Comparison of ENCODE assay signal across 8 cellular contexts in the genomic region with DNA sequence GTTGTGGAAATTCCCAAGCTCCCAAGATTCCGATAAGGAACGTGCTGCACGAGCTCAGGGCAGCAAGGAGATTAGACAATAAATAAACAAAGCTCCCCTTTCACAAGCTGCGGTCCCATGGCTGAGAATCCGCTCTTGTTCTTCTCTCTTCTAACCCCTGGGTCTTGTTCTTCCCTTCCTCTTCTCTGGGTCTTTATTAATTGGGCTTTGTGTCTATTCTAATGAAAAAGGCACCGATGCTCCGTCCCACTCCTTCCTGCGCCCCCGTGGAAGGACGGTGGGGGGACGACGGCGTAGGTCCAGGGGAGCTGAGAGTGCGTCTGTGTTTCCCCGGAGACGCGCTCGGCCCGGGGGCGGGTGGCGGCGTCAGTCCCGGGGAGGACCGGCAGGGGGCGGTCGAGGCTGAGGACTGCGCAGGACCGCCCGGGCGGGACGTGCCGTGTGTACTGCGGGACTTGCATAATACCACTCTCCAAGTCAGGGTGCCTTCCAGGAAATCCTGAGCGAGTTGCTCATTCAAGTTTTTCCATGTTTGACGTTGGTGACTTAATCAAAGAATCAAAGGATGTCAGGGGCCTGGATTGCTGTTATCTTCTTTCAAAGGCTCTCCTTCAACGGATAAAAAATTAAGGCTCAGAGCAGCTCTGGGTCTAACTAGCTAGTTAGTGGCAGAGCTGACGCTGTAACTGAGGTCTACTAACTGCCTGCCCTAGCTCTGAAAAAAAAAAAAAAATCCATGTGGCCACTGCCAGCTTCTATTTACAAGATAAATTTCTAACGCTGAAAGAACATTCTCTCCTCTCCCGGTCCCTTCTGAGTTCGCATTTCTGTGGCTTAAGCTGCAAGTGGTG.
DNase-seq lines count a peak whose midpoint lies in the region; ATAC-seq, FAIRE-seq and TF ChIP-seq lines count a peak whose summit lies in the region.

No MANE protein-coding gene starts in this region.

- POLR2A ChIA-PET in CD4-positive, alpha-beta memory T cell (lab: Charles Lee; ENCODE audit: partially characterized antibody) = no interaction called here

- H3K27me3 Mint-ChIP-seq in CD4-positive, alpha-beta memory T cell = peaks cover 18 to 28% of the 10 kb centered on the region in 2 donors
- peaks cover 46% of the 10 kb centered on the region for H3K27me3 Mint-ChIP-seq in activated T-helper 17 cell treated with anti-CD3 and anti-CD28 coated beads, Interleukin-2, amount 50 U/mL, for 72 hours
- peaks cover 11% of the 10 kb centered on the region for H3K27me3 Mint-ChIP-seq in nephron (ENCODE audit: low read depth)

- intact Hi-C loops in CD4-positive, alpha-beta memory T cell (cut with micrococcal nuclease) = loop anchor here (1.0 kb wide), 2 partner anchors 99 to 224 kb away; no protein-coding TSS in a partner anchor

- H3K27ac Mint-ChIP-seq in CD4-positive, alpha-beta memory T cell = no peak overlapping the region
- peak overlapping the region; percentile 71 for H3K27ac Mint-ChIP-seq in activated T-helper 17 cell treated with anti-CD3 and anti-CD28 coated beads, Interleukin-2, amount 50 U/mL, for 72 hours
- H3K27ac Mint-ChIP-seq in nephron = peak overlapping the region; percentile 39 to 47 (median 46)

- H3K9me3 ChIP-seq in CD4-positive, alpha-beta memory T cell (ENCODE audit: control insufficient read depth in 1 of 2, low read length in 2 of 2) = no peaks in the 10 kb centered on the region

- peak; percentile 48 to 65 (median 59) for DNase-seq in CD4-positive, alpha-beta memory T cell
- DNase-seq in RCC 7860 (ENCODE audit: low spot score) (peak; percentile 77), fibroblast of the aortic adventitia (ENCODE audit: low read depth) (peak; percentile 96)
- peak; percentile 20 to 76 (median 49) for DNase-seq in stimulated activated naive CD4-positive, alpha-beta T cell (lab: John Stamatoyannopoulos, UW)

- peaks cover 0 to 1% (median 0%) of the 10 kb centered on the region in 8 donors for H3K9me3 Mint-ChIP-seq in CD4-positive, alpha-beta memory T cell
- no peaks in the 10 kb centered on the region for H3K9me3 Mint-ChIP-seq in activated T-helper 17 cell treated with anti-CD3 and anti-CD28 coated beads, Interleukin-2, amount 50 U/mL, for 72 hours
- H3K9me3 Mint-ChIP-seq in nephron = peaks cover 8% of the 10 kb centered on the region

- CTCF ChIA-PET in CD4-positive, alpha-beta memory T cell (lab: Charles Lee; ENCODE audit: partially characterized antibody) = interaction anchor here (0.7 to 3.7 kb wide), 17 partner anchors 9 to 1287 kb away, joined by 3 to 25 read pairs (median 5); no protein-coding TSS in a partner anchor

- ATAC-seq in GM19397 (IDR thresholded peaks at IDR 0.05; ENCODE audit: unreplicated experiment) = peak; percentile 95
- peak; percentile 73 for ATAC-seq in HG03558 (IDR thresholded peaks at IDR 0.05; ENCODE audit: extremely low read depth, unreplicated experiment)
- peak; percentile 98 for ATAC-seq in activated T-helper 17 cell treated with anti-CD3 and anti-CD28 coated beads, Interleukin-2, amount 50 U/mL, for 72 hours (replicated peaks)

- no peak overlapping the region for H3K4me3 ChIP-seq in CD4-positive, alpha-beta memory T cell (ENCODE audit: low read length in 2 of 2)
- H3K4me3 ChIP-seq in fibroblast of the aortic adventitia (ENCODE audit: low read depth, low read length) = peak overlapping the region; percentile 49

- TF ChIP-seq CTCF in fibroblast of the aortic adventitia (IDR thresholded peaks at IDR 0.05; ENCODE audit: insufficient read depth, low read length) (peak; percentile 83), nephron (IDR thresholded peaks at IDR 0.05; ENCODE audit: unreplicated experiment in 3 of 3) (peak; percentile 98 to 99 (median 98))

- H3K36me3 ChIP-seq in CD4-positive, alpha-beta memory T cell (ENCODE audit: insufficient read depth, low read length) = no peaks in the 10 kb centered on the region

- H3K36me3 Mint-ChIP-seq in CD4-positive, alpha-beta memory T cell = peaks cover 0 to 1% of the 10 kb centered on the region in 2 donors
- H3K36me3 Mint-ChIP-seq in activated T-helper 17 cell treated with anti-CD3 and anti-CD28 coated beads, Interleukin-2, amount 50 U/mL, for 72 hours (ENCODE audit: low read depth) = no peaks in the 10 kb centered on the region
- peaks cover under 1% of the 10 kb centered on the region for H3K36me3 Mint-ChIP-seq in nephron (ENCODE audit: low read depth)

- H3K4me3 Mint-ChIP-seq in CD4-positive, alpha-beta memory T cell = peak overlapping the region in 7 of 8 donors; percentile 19 to 79 (median 58)
- H3K4me3 Mint-ChIP-seq in activated T-helper 17 cell treated with anti-CD3 and anti-CD28 coated beads, Interleukin-2, amount 50 U/mL, for 72 hours = peak overlapping the region; percentile 77
- peak overlapping the region; percentile 81 to 86 (median 85) for H3K4me3 Mint-ChIP-seq in nephron

- peaks cover 5% of the 10 kb centered on the region for H3K4me1 ChIP-seq in CD4-positive, alpha-beta memory T cell (ENCODE audit: insufficient read depth, low read length)

- FAIRE-seq in RCC 7860 (lab: Jason Lieb, UNC) = no peak

- peaks cover 5 to 17% (median 11%) of the 10 kb centered on the region in 4 donors for H3K4me1 Mint-ChIP-seq in CD4-positive, alpha-beta memory T cell
- H3K4me1 Mint-ChIP-seq in activated T-helper 17 cell treated with anti-CD3 and anti-CD28 coated beads, Interleukin-2, amount 50 U/mL, for 72 hours = peaks cover 12% of the 10 kb centered on the region
- H3K4me1 Mint-ChIP-seq in nephron = peaks cover 10% of the 10 kb centered on the region

- H3K27ac ChIP-seq in CD4-positive, alpha-beta memory T cell (ENCODE audit: low read depth, low read length) = no peak overlapping the region

- no peaks in the 10 kb centered on the region for H3K27me3 ChIP-seq in CD4-positive, alpha-beta memory T cell (ENCODE audit: insufficient read depth, low read length)

Comparison
In these comparisons a context has a peak if more than half of its experiments do, and no peak if none do; other contexts are left out.
1. H3K27ac Mint-ChIP-seq: peak in activated T-helper 17 cell treated with anti-CD3 and anti-CD28 coated beads, Interleukin-2, amount 50 U/mL, for 72 hours (single experiment) and nephron (3 of 3); none in CD4-positive, alpha-beta memory T cell (0 of 7).
2. Peak in every context shown above with its lines, with median percentiles within 50 percentile points of each other: DNase-seq, H3K4me3 Mint-ChIP-seq and ATAC-seq.